Comparison of ENCODE assay signal across 17 cellular contexts in genomic region chr3:100973594-100973993, GRCh38. TPM values are rescaled to one million over a fixed set of nuclear protein-coding genes. Genes with fewer than 3 reads are reported as not detected.
DNase-seq lines count a peak whose midpoint lies in the region; ATAC-seq and TF ChIP-seq lines count a peak whose summit lies in the region.
"Had no signal": no experiment of that assay in that cellular context is flagged by ENCODE, and none has a peak within 500 bp of the region (broad histone marks: within the 10 kb centered on the region; RNA-seq: fewer than 3 reads in every experiment).

No MANE protein-coding gene starts in this region.

- H3K4me3 ChIP-seq in SK-N-SH (ENCODE audit: low read depth in 2 of 2, low read length in 1 of 2) (no peak overlapping the region), gastroesophageal sphincter (no peak overlapping the region), osteoblast (ENCODE audit: insufficient read depth, low read length) (no peak overlapping the region)
- H3K4me3 ChIP-seq: BLaER1 treated with 17β-estradiol and CSF1 and Interleukin-3, amounts not matched to agents 10 nM and 100 nM; GM12878; GM23338 had no signal

- WGBS in SK-N-SH (ENCODE audit: low lambda C conversion rate): 52% methylated on average over 4 of the region's 4 CpGs
- 65 to 66% methylated on average over 4 of the region's 4 CpGs for WGBS in gastroesophageal sphincter (ENCODE audit: low coverage in 1 of 2), 2 donors

- no peak overlapping the region for H3K27ac ChIP-seq in SK-N-SH (ENCODE audit: low read depth in 2 of 2, low read length in 1 of 2)
- peak overlapping the region; percentile 29 to 57 (median 47) for H3K27ac ChIP-seq in gastroesophageal sphincter
- peak overlapping the region; percentile 22 for H3K27ac ChIP-seq in osteoblast (ENCODE audit: low read depth, low read length)
- H3K27ac ChIP-seq: 22Rv1; BLaER1 treated with 17β-estradiol and CSF1 and Interleukin-3, amounts not matched to agents 10 nM and 100 nM had no signal

- CTCF ChIA-PET in SK-N-SH (lab: Yijun Ruan, JAX): interaction anchor here (0.6 to 1.4 kb wide), 3 partner anchors 7 to 1142 kb away, joined by 3 read pairs; no protein-coding TSS in a partner anchor
- CTCF ChIA-PET in activated CD4-positive, alpha-beta memory T cell treated with anti-CD3 and anti-CD28 coated beads for 36 hours (lab: Charles Lee): no interaction called here

- ATAC-seq in SK-N-SH treated with all-trans-retinoic acid at 6 μM for 48 hours (no peak), gastroesophageal sphincter (no peak), GM18502 (IDR thresholded peaks at IDR 0.05; ENCODE audit: poor library complexity, unreplicated experiment) (no peak)
- ATAC-seq: GM12878, GM23338 had no signal

- no peaks in the 10 kb centered on the region for H3K36me3 ChIP-seq in SK-N-SH (replicated peaks in 1 of 2; ENCODE audit: control insufficient read depth in 1 of 2, insufficient read depth in 2 of 2, low read length in 1 of 2)
- no peaks in the 10 kb centered on the region for H3K36me3 ChIP-seq in gastroesophageal sphincter
- peaks cover 6% of the 10 kb centered on the region for H3K36me3 ChIP-seq in osteoblast (ENCODE audit: insufficient read depth, low read length)
- H3K36me3 ChIP-seq: BLaER1 treated with 17β-estradiol and CSF1 and Interleukin-3, amounts not matched to agents 10 nM and 100 nM had no signal

- H3K27me3 Mint-ChIP-seq in activated CD4-positive, alpha-beta memory T cell treated with anti-CD3 and anti-CD28 coated beads for 36 hours: peaks cover 1% of the 10 kb centered on the region

- TF ChIP-seq EP300 in SK-N-SH (IDR thresholded peaks at IDR 0.05; ENCODE audit: borderline replicate concordance in 1 of 2, low read depth in 1 of 2, low read length in 1 of 2) (no peak), gastroesophageal sphincter (IDR thresholded peaks at IDR 0.05) (no peak)

- TF ChIP-seq POLR2A in gastroesophageal sphincter (IDR thresholded peaks at IDR 0.05): no peak

- H3K9me3 Mint-ChIP-seq in activated CD4-positive, alpha-beta memory T cell treated with anti-CD3 and anti-CD28 coated beads for 36 hours: no peaks in the 10 kb centered on the region
- H3K9me3 Mint-ChIP-seq: CD4-positive, CD25-positive, alpha-beta regulatory T cell; GM23338 had no signal

- TF ChIP-seq CTCF in SK-N-SH (IDR thresholded peaks at IDR 0.05) (no peak), gastroesophageal sphincter (IDR thresholded peaks at IDR 0.05) (no peak), osteoblast (IDR thresholded peaks at IDR 0.05; ENCODE audit: extremely low read depth, low read depth, low read length) (no peak)

- H3K4me1 ChIP-seq in SK-N-SH (ENCODE audit: control insufficient read depth in 1 of 2, insufficient read depth in 2 of 2, low read depth in 1 of 2, low read length in 1 of 2) (peaks cover 0 to 12% of the 10 kb centered on the region in 2 experiments; a peak in 3 of 4 replicates), gastroesophageal sphincter (peaks cover 3 to 81% (median 13%) of the 10 kb centered on the region in 3 donors), osteoblast (ENCODE audit: insufficient read depth, low read length) (peaks cover 41% of the 10 kb centered on the region)
- H3K4me1 ChIP-seq: BLaER1 treated with 17β-estradiol and CSF1 and Interleukin-3, amounts not matched to agents 10 nM and 100 nM had no signal

- H4K20me1 ChIP-seq in SK-N-SH (ENCODE audit: insufficient read depth) (no peaks in the 10 kb centered on the region), osteoblast (ENCODE audit: insufficient read depth, low read length) (no peaks in the 10 kb centered on the region)
- H4K20me1 ChIP-seq: BLaER1 treated with 17β-estradiol and CSF1 and Interleukin-3, amounts not matched to agents 10 nM and 100 nM had no signal

- H3K27me3 ChIP-seq in SK-N-SH (ENCODE audit: insufficient read depth) (no peaks in the 10 kb centered on the region), gastroesophageal sphincter (no peaks in the 10 kb centered on the region), osteoblast (ENCODE audit: insufficient read depth, low read length) (no peaks in the 10 kb centered on the region)
- H3K27me3 ChIP-seq: BLaER1 treated with 17β-estradiol and CSF1 and Interleukin-3, amounts not matched to agents 10 nM and 100 nM had no signal

- POLR2A ChIA-PET in SK-N-SH (lab: Yijun Ruan, JAX): no interaction called here
- POLR2A ChIA-PET in activated CD4-positive, alpha-beta memory T cell treated with anti-CD3 and anti-CD28 coated beads for 36 hours (lab: Charles Lee): no interaction called here

- no peak overlapping the region for H3K9ac ChIP-seq in SK-N-SH
- H3K9ac ChIP-seq: BLaER1 treated with 17β-estradiol and CSF1 and Interleukin-3, amounts not matched to agents 10 nM and 100 nM had no signal

- no peak for TF ChIP-seq RAD21 in SK-N-SH (IDR thresholded peaks at IDR 0.05; ENCODE audit: low read length)

- peak overlapping the region; percentile 8; the same call in 1 of the 2 replicates for H3K4me2 ChIP-seq in SK-N-SH
- H3K4me2 ChIP-seq in osteoblast (ENCODE audit: insufficient read depth, low read length): peak overlapping the region; percentile 18
- H3K4me2 ChIP-seq: BLaER1 treated with 17β-estradiol and CSF1 and Interleukin-3, amounts not matched to agents 10 nM and 100 nM; GM23338 had no signal

- H2AFZ ChIP-seq in SK-N-SH (ENCODE audit: low read depth): no peak overlapping the region
- no peak overlapping the region for H2AFZ ChIP-seq in osteoblast (ENCODE audit: low read length)

- intact Hi-C loops in activated CD4-positive, alpha-beta memory T cell treated with anti-CD3 and anti-CD28 coated beads for 36 hours (cut with micrococcal nuclease): no loop called here

- H3K27ac Mint-ChIP-seq in activated CD4-positive, alpha-beta memory T cell treated with anti-CD3 and anti-CD28 coated beads for 36 hours: no peak overlapping the region
- H3K27ac Mint-ChIP-seq: CD4-positive, CD25-positive, alpha-beta regulatory T cell; GM23338 had no signal

- DNase-seq in SK-N-SH: no peak
- DNase-seq in osteoblast (ENCODE audit: insufficient read length, low spot score, missing footprints): no peak
- DNase-seq in activated CD4-positive, alpha-beta memory T cell treated with anti-CD3 and anti-CD28 coated beads for 36 hours: no peak
- no peak for DNase-seq in SIG-M5 treated with dmso at 0.1 percent for 504 hours (lab: John Stamatoyannopoulos, UW; ENCODE audit: unreplicated experiment)
- DNase-seq: ACHN; Calu3; CD4-positive, CD25-positive, alpha-beta regulatory T cell; DMS79; H7 had no signal

- no peak overlapping the region for H3K4me3 Mint-ChIP-seq in activated CD4-positive, alpha-beta memory T cell treated with anti-CD3 and anti-CD28 coated beads for 36 hours
- H3K4me3 Mint-ChIP-seq: CD4-positive, CD25-positive, alpha-beta regulatory T cell; GM23338 had no signal

- H3K36me3 Mint-ChIP-seq in activated CD4-positive, alpha-beta memory T cell treated with anti-CD3 and anti-CD28 coated beads for 36 hours: no peaks in the 10 kb centered on the region
- H3K36me3 Mint-ChIP-seq: CD4-positive, CD25-positive, alpha-beta regulatory T cell had no signal

- H3F3A ChIP-seq in SK-N-SH (replicated peaks; ENCODE audit: insufficient read depth): no peaks in the 10 kb centered on the region

- H3K4me1 Mint-ChIP-seq in activated CD4-positive, alpha-beta memory T cell treated with anti-CD3 and anti-CD28 coated beads for 36 hours (ENCODE audit: low read depth): no peaks in the 10 kb centered on the region
- H3K4me1 Mint-ChIP-seq: CD4-positive, CD25-positive, alpha-beta regulatory T cell; GM23338 had no signal

- no peaks in the 10 kb centered on the region for H3K9me2 ChIP-seq in SK-N-SH

- H3K9me3 ChIP-seq in SK-N-SH (no peaks in the 10 kb centered on the region), gastroesophageal sphincter (no peaks in the 10 kb centered on the region), osteoblast (ENCODE audit: low read depth, low read length) (no peaks in the 10 kb centered on the region)
- H3K9me3 ChIP-seq: BLaER1 treated with 17β-estradiol and CSF1 and Interleukin-3, amounts not matched to agents 10 nM and 100 nM had no signal

- H3K79me2 ChIP-seq in SK-N-SH (ENCODE audit: insufficient read depth) (no peaks in the 10 kb centered on the region), osteoblast (ENCODE audit: insufficient read depth, low read length) (peaks cover 90% of the 10 kb centered on the region)

TF ChIP-seq in SK-N-SH, 30 proteins besides CTCF, POLR2A, EP300 and RAD21 (continues in another document):
- no peak for TF ChIP-seq USF1 (IDR thresholded peaks at IDR 0.05; ENCODE audit: borderline replicate concordance, low read depth)
- no peak for TF ChIP-seq SIN3A (IDR thresholded peaks at IDR 0.05; ENCODE audit: borderline replicate concordance, low read depth, low read length)
- no peak for TF ChIP-seq RCOR1 (IDR thresholded peaks at IDR 0.05; ENCODE audit: low read length)
- peak; percentile 18; the same call in 1 of the 2 replicates for TF ChIP-seq FOSL2 (IDR thresholded peaks at IDR 0.05; ENCODE audit: borderline replicate concordance, low read depth)
- no peak for TF ChIP-seq POLR2AphosphoS5 (IDR thresholded peaks at IDR 0.05; ENCODE audit: low read depth, low read length)

TF ChIP-seq in SK-N-SH treated with all-trans-retinoic acid at 6 μM for 48 hours, 23 proteins besides CTCF, POLR2A, EP300 and RAD21 (continues in another document):
- TF ChIP-seq ISL1 (CRISPR knock-in tag; IDR thresholded peaks at IDR 0.05): no peak
- TF ChIP-seq TOX (CRISPR knock-in tag; IDR thresholded peaks at IDR 0.05; ENCODE audit: borderline replicate concordance): no peak
- TF ChIP-seq TCF4 (CRISPR knock-in tag; IDR thresholded peaks at IDR 0.05; ENCODE audit: borderline replicate concordance): no peak
- no peak for TF ChIP-seq ARNTL (CRISPR knock-in tag; IDR thresholded peaks at IDR 0.05; ENCODE audit: borderline replicate concordance, low read depth)
- TF ChIP-seq PATZ1 (CRISPR knock-in tag; IDR thresholded peaks at IDR 0.05; ENCODE audit: borderline replicate concordance): no peak

RNA-seq across cellular contexts. Expression of gene ABI3BP, which starts 19.6 kb away (rescaled TPM):
- 5.1 and 8.4 TPM in 2 replicates for polyA plus RNA-seq in SK-N-SH (2012; rRNA removed)
- 10.0 and 10.1 TPM in 2 replicates for polyA plus RNA-seq in SK-N-SH (2012; cell fraction: cytosol; rRNA removed)
- 6.8 and 10.8 TPM in 2 replicates for polyA plus RNA-seq in SK-N-SH (2012; cell fraction: nucleus; rRNA removed)
- total RNA-seq in gastroesophageal sphincter (100 to 1,000 TPM in 2 of 4 donors, 10 to 100 TPM in 2; 59.6 to 158 (median 99.9) TPM), osteoblast (130 and 183 TPM in 2 replicates)
- total RNA-seq in activated CD4-positive, alpha-beta memory T cell treated with anti-CD3 and anti-CD28 coated beads for 36 hours: not detected
- total RNA-seq: CD4-positive, CD25-positive, alpha-beta regulatory T cell; G401 had no signal

Comparison
In these comparisons a context has a peak if more than half of its experiments do, and no peak if none do; other contexts are left out.
1. H3K27ac ChIP-seq: peak in gastroesophageal sphincter (4 of 4) and osteoblast (single experiment); none in SK-N-SH (0 of 2).
2. RNA of gene ABI3BP, which starts 19.6 kb away (total RNA-seq): 130 to 183 TPM in osteoblast and 59.6 to 158 TPM in gastroesophageal sphincter; not detected in activated CD4-positive, alpha-beta memory T cell treated with anti-CD3 and anti-CD28 coated beads for 36 hours; every median in the first group is over 10 times any median in the second.